In the genomic region with DNA sequence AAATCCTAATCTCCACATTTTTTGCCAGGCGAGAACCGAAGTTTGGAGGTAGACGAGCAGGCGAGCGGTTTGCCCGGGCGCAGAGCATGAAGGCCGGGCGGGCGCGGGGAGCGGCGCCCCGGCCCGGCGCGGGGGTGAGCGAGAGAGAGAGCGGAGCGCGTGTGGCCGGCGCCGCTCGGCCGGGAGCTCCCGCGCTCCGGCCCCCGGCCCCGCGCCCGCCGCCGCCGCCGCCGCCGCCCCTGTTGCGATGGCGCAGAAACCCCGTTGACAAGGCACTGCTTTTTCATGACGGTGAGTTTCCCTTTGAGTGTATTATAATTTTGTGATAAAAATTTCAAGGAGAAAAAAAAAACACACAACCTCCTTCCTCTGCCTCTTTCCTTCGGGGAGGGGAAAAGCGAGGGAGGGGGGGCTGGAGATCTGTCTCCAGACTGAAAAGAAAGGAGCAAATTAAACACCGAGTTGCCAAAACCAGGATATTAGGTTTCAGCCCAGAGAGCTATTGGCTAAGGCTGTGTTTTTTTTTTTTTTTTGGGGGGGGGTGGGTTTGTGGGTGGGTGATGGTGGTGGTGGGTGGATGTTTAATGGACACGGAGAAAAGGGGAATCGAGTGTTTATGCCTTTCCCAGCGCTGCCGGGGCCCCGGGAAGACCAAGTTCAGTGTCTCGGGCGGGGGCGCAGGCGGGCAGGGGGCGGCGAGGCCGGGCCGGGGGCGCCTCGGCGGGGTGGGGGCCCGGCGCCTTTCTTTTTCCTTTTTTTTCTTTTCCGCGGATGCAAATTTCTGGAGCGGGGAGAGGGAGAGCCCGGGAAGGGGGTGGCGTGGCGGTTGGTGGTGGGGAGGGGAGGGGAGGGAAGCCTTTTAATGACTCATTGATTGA, we compare ENCODE assay signal across 1 cellular context.
TF ChIP-seq lines count a peak whose summit lies in the region.

A gene with protein sequence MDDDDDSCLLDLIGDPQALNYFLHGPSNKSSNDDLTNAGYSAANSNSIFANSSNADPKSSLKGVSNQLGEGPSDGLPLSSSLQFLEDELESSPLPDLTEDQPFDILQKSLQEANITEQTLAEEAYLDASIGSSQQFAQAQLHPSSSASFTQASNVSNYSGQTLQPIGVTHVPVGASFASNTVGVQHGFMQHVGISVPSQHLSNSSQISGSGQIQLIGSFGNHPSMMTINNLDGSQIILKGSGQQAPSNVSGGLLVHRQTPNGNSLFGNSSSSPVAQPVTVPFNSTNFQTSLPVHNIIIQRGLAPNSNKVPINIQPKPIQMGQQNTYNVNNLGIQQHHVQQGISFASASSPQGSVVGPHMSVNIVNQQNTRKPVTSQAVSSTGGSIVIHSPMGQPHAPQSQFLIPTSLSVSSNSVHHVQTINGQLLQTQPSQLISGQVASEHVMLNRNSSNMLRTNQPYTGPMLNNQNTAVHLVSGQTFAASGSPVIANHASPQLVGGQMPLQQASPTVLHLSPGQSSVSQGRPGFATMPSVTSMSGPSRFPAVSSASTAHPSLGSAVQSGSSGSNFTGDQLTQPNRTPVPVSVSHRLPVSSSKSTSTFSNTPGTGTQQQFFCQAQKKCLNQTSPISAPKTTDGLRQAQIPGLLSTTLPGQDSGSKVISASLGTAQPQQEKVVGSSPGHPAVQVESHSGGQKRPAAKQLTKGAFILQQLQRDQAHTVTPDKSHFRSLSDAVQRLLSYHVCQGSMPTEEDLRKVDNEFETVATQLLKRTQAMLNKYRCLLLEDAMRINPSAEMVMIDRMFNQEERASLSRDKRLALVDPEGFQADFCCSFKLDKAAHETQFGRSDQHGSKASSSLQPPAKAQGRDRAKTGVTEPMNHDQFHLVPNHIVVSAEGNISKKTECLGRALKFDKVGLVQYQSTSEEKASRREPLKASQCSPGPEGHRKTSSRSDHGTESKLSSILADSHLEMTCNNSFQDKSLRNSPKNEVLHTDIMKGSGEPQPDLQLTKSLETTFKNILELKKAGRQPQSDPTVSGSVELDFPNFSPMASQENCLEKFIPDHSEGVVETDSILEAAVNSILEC (plus strand): TSS at position 242 of the 878 bp plus-strand sequence. CDS start 39,971 bp downstream, outside the sequence.

TF ChIP-seq in K562, 482 proteins besides CTCF, POLR2A, EP300 and RAD21 (continued from another document and continues in another):
- TF ChIP-seq, protein P1, sequence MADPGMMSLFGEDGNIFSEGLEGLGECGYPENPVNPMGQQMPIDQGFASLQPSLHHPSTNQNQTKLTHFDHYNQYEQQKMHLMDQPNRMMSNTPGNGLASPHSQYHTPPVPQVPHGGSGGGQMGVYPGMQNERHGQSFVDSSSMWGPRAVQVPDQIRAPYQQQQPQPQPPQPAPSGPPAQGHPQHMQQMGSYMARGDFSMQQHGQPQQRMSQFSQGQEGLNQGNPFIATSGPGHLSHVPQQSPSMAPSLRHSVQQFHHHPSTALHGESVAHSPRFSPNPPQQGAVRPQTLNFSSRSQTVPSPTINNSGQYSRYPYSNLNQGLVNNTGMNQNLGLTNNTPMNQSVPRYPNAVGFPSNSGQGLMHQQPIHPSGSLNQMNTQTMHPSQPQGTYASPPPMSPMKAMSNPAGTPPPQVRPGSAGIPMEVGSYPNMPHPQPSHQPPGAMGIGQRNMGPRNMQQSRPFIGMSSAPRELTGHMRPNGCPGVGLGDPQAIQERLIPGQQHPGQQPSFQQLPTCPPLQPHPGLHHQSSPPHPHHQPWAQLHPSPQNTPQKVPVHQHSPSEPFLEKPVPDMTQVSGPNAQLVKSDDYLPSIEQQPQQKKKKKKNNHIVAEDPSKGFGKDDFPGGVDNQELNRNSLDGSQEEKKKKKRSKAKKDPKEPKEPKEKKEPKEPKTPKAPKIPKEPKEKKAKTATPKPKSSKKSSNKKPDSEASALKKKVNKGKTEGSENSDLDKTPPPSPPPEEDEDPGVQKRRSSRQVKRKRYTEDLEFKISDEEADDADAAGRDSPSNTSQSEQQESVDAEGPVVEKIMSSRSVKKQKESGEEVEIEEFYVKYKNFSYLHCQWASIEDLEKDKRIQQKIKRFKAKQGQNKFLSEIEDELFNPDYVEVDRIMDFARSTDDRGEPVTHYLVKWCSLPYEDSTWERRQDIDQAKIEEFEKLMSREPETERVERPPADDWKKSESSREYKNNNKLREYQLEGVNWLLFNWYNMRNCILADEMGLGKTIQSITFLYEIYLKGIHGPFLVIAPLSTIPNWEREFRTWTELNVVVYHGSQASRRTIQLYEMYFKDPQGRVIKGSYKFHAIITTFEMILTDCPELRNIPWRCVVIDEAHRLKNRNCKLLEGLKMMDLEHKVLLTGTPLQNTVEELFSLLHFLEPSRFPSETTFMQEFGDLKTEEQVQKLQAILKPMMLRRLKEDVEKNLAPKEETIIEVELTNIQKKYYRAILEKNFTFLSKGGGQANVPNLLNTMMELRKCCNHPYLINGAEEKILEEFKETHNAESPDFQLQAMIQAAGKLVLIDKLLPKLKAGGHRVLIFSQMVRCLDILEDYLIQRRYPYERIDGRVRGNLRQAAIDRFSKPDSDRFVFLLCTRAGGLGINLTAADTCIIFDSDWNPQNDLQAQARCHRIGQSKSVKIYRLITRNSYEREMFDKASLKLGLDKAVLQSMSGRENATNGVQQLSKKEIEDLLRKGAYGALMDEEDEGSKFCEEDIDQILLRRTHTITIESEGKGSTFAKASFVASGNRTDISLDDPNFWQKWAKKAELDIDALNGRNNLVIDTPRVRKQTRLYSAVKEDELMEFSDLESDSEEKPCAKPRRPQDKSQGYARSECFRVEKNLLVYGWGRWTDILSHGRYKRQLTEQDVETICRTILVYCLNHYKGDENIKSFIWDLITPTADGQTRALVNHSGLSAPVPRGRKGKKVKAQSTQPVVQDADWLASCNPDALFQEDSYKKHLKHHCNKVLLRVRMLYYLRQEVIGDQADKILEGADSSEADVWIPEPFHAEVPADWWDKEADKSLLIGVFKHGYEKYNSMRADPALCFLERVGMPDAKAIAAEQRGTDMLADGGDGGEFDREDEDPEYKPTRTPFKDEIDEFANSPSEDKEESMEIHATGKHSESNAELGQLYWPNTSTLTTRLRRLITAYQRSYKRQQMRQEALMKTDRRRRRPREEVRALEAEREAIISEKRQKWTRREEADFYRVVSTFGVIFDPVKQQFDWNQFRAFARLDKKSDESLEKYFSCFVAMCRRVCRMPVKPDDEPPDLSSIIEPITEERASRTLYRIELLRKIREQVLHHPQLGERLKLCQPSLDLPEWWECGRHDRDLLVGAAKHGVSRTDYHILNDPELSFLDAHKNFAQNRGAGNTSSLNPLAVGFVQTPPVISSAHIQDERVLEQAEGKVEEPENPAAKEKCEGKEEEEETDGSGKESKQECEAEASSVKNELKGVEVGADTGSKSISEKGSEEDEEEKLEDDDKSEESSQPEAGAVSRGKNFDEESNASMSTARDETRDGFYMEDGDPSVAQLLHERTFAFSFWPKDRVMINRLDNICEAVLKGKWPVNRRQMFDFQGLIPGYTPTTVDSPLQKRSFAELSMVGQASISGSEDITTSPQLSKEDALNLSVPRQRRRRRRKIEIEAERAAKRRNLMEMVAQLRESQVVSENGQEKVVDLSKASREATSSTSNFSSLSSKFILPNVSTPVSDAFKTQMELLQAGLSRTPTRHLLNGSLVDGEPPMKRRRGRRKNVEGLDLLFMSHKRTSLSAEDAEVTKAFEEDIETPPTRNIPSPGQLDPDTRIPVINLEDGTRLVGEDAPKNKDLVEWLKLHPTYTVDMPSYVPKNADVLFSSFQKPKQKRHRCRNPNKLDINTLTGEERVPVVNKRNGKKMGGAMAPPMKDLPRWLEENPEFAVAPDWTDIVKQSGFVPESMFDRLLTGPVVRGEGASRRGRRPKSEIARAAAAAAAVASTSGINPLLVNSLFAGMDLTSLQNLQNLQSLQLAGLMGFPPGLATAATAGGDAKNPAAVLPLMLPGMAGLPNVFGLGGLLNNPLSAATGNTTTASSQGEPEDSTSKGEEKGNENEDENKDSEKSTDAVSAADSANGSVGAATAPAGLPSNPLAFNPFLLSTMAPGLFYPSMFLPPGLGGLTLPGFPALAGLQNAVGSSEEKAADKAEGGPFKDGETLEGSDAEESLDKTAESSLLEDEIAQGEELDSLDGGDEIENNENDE (IDR thresholded peaks at IDR 0.05; ENCODE audit: low read depth, low read length) = no peak
- TF ChIP-seq, protein P2, sequence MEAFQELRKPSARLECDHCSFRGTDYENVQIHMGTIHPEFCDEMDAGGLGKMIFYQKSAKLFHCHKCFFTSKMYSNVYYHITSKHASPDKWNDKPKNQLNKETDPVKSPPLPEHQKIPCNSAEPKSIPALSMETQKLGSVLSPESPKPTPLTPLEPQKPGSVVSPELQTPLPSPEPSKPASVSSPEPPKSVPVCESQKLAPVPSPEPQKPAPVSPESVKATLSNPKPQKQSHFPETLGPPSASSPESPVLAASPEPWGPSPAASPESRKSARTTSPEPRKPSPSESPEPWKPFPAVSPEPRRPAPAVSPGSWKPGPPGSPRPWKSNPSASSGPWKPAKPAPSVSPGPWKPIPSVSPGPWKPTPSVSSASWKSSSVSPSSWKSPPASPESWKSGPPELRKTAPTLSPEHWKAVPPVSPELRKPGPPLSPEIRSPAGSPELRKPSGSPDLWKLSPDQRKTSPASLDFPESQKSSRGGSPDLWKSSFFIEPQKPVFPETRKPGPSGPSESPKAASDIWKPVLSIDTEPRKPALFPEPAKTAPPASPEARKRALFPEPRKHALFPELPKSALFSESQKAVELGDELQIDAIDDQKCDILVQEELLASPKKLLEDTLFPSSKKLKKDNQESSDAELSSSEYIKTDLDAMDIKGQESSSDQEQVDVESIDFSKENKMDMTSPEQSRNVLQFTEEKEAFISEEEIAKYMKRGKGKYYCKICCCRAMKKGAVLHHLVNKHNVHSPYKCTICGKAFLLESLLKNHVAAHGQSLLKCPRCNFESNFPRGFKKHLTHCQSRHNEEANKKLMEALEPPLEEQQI (IDR thresholded peaks at IDR 0.05) = no peak
- TF ChIP-seq RBM14 (IDR thresholded peaks at IDR 0.05; ENCODE audit: borderline replicate concordance, insufficient read depth, low read depth, low read length) = no peak
- no peak for TF ChIP-seq NCOA1 (IDR thresholded peaks at IDR 0.05; ENCODE audit: low read depth)
- no peak for TF ChIP-seq EP400 (IDR thresholded peaks at IDR 0.05)
- TF ChIP-seq ESRRB (CRISPR knock-in tag; IDR thresholded peaks at IDR 0.05; ENCODE audit: borderline replicate concordance) = no peak
- TF ChIP-seq POLR2G (IDR thresholded peaks at IDR 0.05; ENCODE audit: low read depth, low read length) = peak; percentile 89
- TF ChIP-seq, protein P3, sequence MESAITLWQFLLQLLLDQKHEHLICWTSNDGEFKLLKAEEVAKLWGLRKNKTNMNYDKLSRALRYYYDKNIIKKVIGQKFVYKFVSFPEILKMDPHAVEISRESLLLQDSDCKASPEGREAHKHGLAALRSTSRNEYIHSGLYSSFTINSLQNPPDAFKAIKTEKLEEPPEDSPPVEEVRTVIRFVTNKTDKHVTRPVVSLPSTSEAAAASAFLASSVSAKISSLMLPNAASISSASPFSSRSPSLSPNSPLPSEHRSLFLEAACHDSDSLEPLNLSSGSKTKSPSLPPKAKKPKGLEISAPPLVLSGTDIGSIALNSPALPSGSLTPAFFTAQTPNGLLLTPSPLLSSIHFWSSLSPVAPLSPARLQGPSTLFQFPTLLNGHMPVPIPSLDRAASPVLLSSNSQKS (CRISPR knock-in tag; IDR thresholded peaks at IDR 0.05) = no peak
- TF ChIP-seq, protein P4, sequence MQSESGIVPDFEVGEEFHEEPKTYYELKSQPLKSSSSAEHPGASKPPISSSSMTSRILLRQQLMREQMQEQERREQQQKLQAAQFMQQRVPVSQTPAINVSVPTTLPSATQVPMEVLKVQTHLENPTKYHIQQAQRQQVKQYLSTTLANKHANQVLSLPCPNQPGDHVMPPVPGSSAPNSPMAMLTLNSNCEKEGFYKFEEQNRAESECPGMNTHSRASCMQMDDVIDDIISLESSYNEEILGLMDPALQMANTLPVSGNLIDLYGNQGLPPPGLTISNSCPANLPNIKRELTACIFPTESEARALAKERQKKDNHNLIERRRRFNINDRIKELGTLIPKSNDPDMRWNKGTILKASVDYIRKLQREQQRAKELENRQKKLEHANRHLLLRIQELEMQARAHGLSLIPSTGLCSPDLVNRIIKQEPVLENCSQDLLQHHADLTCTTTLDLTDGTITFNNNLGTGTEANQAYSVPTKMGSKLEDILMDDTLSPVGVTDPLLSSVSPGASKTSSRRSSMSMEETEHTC (IDR thresholded peaks at IDR 0.05) = no peak
- no peak for TF ChIP-seq KLF10 (CRISPR knock-in tag; IDR thresholded peaks at IDR 0.05)
- TF ChIP-seq, protein P5, sequence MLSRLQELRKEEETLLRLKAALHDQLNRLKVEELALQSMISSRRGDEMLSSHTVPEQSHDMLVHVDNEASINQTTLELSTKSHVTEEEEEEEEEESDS (CRISPR knock-in tag; IDR thresholded peaks at IDR 0.05) = no peak
- TF ChIP-seq SAFB (IDR thresholded peaks at IDR 0.05; ENCODE audit: borderline replicate concordance, low read depth, low read length) = no peak
- TF ChIP-seq SMC3 (conservative IDR thresholded peaks at IDR 0.05; ENCODE audit: insufficient read depth, low read depth, low read length) = no peak
- no peak for TF ChIP-seq NFXL1 (CRISPR knock-in tag; IDR thresholded peaks at IDR 0.05)
- no peak for TF ChIP-seq ZKSCAN1 (IDR thresholded peaks at IDR 0.05; ENCODE audit: low read depth, low read length)
- no peak for TF ChIP-seq FIP1L1 (IDR thresholded peaks at IDR 0.05; ENCODE audit: low read depth, low read length, poor library complexity, severe bottlenecking)
- no peak for TF ChIP-seq ZNF165 (CRISPR knock-in tag; IDR thresholded peaks at IDR 0.05; ENCODE audit: borderline replicate concordance)
- TF ChIP-seq, protein P6, sequence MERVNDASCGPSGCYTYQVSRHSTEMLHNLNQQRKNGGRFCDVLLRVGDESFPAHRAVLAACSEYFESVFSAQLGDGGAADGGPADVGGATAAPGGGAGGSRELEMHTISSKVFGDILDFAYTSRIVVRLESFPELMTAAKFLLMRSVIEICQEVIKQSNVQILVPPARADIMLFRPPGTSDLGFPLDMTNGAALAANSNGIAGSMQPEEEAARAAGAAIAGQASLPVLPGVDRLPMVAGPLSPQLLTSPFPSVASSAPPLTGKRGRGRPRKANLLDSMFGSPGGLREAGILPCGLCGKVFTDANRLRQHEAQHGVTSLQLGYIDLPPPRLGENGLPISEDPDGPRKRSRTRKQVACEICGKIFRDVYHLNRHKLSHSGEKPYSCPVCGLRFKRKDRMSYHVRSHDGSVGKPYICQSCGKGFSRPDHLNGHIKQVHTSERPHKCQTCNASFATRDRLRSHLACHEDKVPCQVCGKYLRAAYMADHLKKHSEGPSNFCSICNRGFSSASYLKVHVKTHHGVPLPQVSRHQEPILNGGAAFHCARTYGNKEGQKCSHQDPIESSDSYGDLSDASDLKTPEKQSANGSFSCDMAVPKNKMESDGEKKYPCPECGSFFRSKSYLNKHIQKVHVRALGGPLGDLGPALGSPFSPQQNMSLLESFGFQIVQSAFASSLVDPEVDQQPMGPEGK (CRISPR knock-in tag; IDR thresholded peaks at IDR 0.05; ENCODE audit: borderline replicate concordance) = no peak
- no peak for TF ChIP-seq SMARCA5 (IDR thresholded peaks at IDR 0.05)
- no peak for TF ChIP-seq ZNF695 (CRISPR knock-in tag; IDR thresholded peaks at IDR 0.05)
- TF ChIP-seq ZFP1 (CRISPR knock-in tag; IDR thresholded peaks at IDR 0.05) = no peak
- no peak for TF ChIP-seq SIRT6 (IDR thresholded peaks at IDR 0.05; ENCODE audit: low read depth, low read length)
- no peak for TF ChIP-seq ZNF232 (CRISPR knock-in tag; IDR thresholded peaks at IDR 0.05)
- TF ChIP-seq HOXB6 (CRISPR knock-in tag; IDR thresholded peaks at IDR 0.05; ENCODE audit: borderline replicate concordance) = no peak
- TF ChIP-seq NONO (IDR thresholded peaks at IDR 0.05; ENCODE audit: low read depth in 2 of 2, low read length in 1 of 2) = no peak
- TF ChIP-seq NFYB (IDR thresholded peaks at IDR 0.05; ENCODE audit: extremely low read depth, insufficient read length) = no peak
- 0 out of 2 replicates have a peak, but pooled peaks have one; percentile 26 for TF ChIP-seq BACH1 (tag; IDR thresholded peaks at IDR 0.05)
- TF ChIP-seq HMG20B (CRISPR knock-in tag; IDR thresholded peaks at IDR 0.05) = no peak
- TF ChIP-seq CBX8 (IDR thresholded peaks at IDR 0.05; ENCODE audit: borderline replicate concordance, extremely low read depth, low read depth, low read length, poor library complexity, severe bottlenecking) = no peak
- no peak for TF ChIP-seq ZNF41 (CRISPR knock-in tag; conservative IDR thresholded peaks at IDR 0.05)
- TF ChIP-seq ZNF408 (CRISPR knock-in tag; IDR thresholded peaks at IDR 0.05; ENCODE audit: low read depth) = no peak
- TF ChIP-seq RFX7 (CRISPR knock-in tag; IDR thresholded peaks at IDR 0.05) = no peak
- no peak for TF ChIP-seq KLF16 (IDR thresholded peaks at IDR 0.05)
